In the genomic region with DNA sequence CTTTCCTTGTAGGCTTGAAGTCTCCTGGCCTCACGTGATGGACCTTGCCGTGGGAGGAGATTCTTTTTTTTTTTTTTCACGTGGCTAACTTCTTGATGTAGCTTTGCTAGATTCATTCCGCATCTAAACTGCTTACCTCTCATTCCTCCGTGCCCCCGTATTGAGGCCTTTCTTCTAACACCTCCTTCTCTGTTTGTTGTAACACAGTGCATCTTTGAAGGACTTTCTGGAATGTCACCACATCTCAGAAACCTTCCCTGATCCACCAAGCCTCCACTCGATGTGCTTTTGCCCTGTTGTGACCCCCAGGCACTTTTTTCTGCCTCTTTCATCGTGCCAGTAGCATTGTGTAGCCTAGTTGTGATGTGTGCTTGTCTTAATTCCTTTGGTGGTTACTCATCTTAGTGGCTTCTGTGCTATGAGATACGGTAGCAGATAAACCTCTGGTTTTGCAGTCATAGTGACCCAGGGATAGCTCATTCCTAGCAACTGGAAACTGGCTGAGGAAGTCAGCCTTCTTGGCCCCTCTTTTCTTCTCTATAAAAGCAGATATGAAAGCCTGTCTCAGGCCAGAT, we compare ENCODE assay signal across 1 cellular context.
TF ChIP-seq lines count a peak whose summit lies in the region.

No MANE protein-coding gene starts in this region.

TF ChIP-seq in A549, 52 proteins besides CTCF, POLR2A, EP300 and RAD21 (continued from another document):
- TF ChIP-seq, protein P1, sequence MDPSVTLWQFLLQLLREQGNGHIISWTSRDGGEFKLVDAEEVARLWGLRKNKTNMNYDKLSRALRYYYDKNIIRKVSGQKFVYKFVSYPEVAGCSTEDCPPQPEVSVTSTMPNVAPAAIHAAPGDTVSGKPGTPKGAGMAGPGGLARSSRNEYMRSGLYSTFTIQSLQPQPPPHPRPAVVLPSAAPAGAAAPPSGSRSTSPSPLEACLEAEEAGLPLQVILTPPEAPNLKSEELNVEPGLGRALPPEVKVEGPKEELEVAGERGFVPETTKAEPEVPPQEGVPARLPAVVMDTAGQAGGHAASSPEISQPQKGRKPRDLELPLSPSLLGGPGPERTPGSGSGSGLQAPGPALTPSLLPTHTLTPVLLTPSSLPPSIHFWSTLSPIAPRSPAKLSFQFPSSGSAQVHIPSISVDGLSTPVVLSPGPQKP (IDR thresholded peaks at IDR 0.05; ENCODE audit: low read depth, low read length), result no peak
- TF ChIP-seq, protein P2, sequence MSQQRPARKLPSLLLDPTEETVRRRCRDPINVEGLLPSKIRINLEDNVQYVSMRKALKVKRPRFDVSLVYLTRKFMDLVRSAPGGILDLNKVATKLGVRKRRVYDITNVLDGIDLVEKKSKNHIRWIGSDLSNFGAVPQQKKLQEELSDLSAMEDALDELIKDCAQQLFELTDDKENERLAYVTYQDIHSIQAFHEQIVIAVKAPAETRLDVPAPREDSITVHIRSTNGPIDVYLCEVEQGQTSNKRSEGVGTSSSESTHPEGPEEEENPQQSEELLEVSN (IDR thresholded peaks at IDR 0.05; ENCODE audit: borderline replicate concordance, low read depth), result no peak
- TF ChIP-seq NFE2L2 (conservative IDR thresholded peaks at IDR 0.05; ENCODE audit: low read length) (no peak), KDM5A (IDR thresholded peaks at IDR 0.05) (no peak), CEBPB (IDR thresholded peaks at IDR 0.05) (no peak), GATA3 (IDR thresholded peaks at IDR 0.05; ENCODE audit: borderline replicate concordance) (peak; percentile 94), ESRRA (IDR thresholded peaks at IDR 0.05; ENCODE audit: borderline replicate concordance, low read length) (no peak), CHD4 (IDR thresholded peaks at IDR 0.05; ENCODE audit: borderline replicate concordance) (no peak), HEYL (CRISPR knock-in tag; IDR thresholded peaks at IDR 0.05) (no peak), RCOR1 (IDR thresholded peaks at IDR 0.05; ENCODE audit: low read depth, low read length) (no peak), JUN (IDR thresholded peaks at IDR 0.05) (no peak)
